Comparison of ENCODE assay signal across 1 cellular context in the genomic region with DNA sequence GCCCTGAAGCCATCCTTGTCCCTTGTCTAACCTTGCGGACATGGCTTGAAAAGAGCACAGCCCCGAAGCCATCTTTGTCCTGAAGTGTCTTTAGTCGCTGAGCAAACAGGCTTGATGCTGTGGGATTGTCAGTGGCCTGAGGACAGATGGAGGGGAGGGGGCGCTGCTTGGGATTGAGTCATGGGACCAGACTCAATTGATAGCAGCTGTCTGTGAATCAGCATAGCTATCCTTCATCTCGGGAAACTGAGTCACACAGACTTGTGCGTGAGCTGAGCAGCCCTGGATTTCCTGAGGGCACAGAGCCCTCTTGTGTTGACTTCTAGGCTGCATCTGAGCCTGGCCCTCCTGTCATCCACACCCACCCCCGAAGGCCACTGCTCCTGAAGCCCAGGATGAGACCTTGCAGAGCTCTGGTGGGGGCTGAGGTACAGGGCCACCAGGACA.
TF ChIP-seq lines count a peak whose summit lies in the region.

No MANE protein-coding gene starts in this region.

TF ChIP-seq in HCT116, 20 proteins besides CTCF, POLR2A, EP300 and RAD21 (continued from another document):
- TF ChIP-seq REST (IDR thresholded peaks at IDR 0.05; ENCODE audit: low read depth) (no peak), EZH2phosphoT487 (IDR thresholded peaks at IDR 0.05; ENCODE audit: borderline replicate concordance) (no peak), FOSL1 (IDR thresholded peaks at IDR 0.05; ENCODE audit: low read depth) (no peak), CEBPB (IDR thresholded peaks at IDR 0.05; ENCODE audit: low read depth) (no peak), ZFX (IDR thresholded peaks at IDR 0.05) (no peak), EGR1 (IDR thresholded peaks at IDR 0.05; ENCODE audit: low read depth) (no peak), TCF7L2 (IDR thresholded peaks at IDR 0.05; ENCODE audit: borderline replicate concordance, extremely low read depth, insufficient read depth, insufficient read length) (no peak), ZNF274 (IDR thresholded peaks at IDR 0.05; ENCODE audit: low read depth, low read length) (no peak), SP1 (IDR thresholded peaks at IDR 0.05; ENCODE audit: low read depth) (no peak), ELF1 (IDR thresholded peaks at IDR 0.05; ENCODE audit: borderline replicate concordance, low read depth) (no peak), YY1 (IDR thresholded peaks at IDR 0.05; ENCODE audit: extremely low read depth, insufficient replicate concordance, low read depth, low read length) (no peak)
